Comparison of ENCODE assay signal across 8 cellular contexts in genomic region chr7:146116452-146117219, GRCh38. TPM values are rescaled to one million over a fixed set of nuclear protein-coding genes. Genes with fewer than 3 reads are reported as not detected.
DNase-seq lines count a peak whose midpoint lies in the region; ATAC-seq and TF ChIP-seq lines count a peak whose summit lies in the region.

Gene CNTNAP2 (plus strand): TSS chr7:146116801. CDS start chr7:146116877, 76 bp downstream.

- TF ChIP-seq CTCF in 22Rv1 (IDR thresholded peaks at IDR 0.05): peak; percentile 41
- TF ChIP-seq CTCF in colonic mucosa (IDR thresholded peaks at IDR 0.05): no peak
- no peak for TF ChIP-seq CTCF in left lung (IDR thresholded peaks at IDR 0.05)
- no peak for TF ChIP-seq CTCF in thyroid gland (IDR thresholded peaks at IDR 0.05)
- TF ChIP-seq CTCF in OCI-LY7 (conservative IDR thresholded peaks at IDR 0.05; ENCODE audit: low read length): no peak

- WGBS in thyroid gland, 2 donors: 1 to 3% methylated on average over 43 to 44 of the region's 45 CpGs

- H3K4me1 ChIP-seq in colonic mucosa: no peaks in the 10 kb centered on the region
- peaks cover 7 to 11% of the 10 kb centered on the region in 2 donors for H3K4me1 ChIP-seq in left lung
- H3K4me1 ChIP-seq in thyroid gland: peaks cover 8 to 9% of the 10 kb centered on the region in 2 donors
- no peaks in the 10 kb centered on the region for H3K4me1 ChIP-seq in OCI-LY7 (ENCODE audit: insufficient read depth, low read length, poor library complexity, severe bottlenecking)

- no peaks in the 10 kb centered on the region for H3K9me2 ChIP-seq in OCI-LY7 (ENCODE audit: insufficient read depth, low read length)

- peak within 1 kb of the TSS; percentile 74 for H3K4me3 ChIP-seq in H7 (ENCODE audit: insufficient read depth, low read depth, low read length)
- H3K4me3 ChIP-seq in colonic mucosa: peak within 1 kb of the TSS; percentile 7
- H3K4me3 ChIP-seq in left lung: peak within 1 kb of the TSS; percentile 23 to 27
- H3K4me3 ChIP-seq in thyroid gland (replicated peaks in 1 of 3): peak within 1 kb of the TSS in 1 of 3 donors; percentile 17
- H3K4me3 ChIP-seq in OCI-LY7 (ENCODE audit: low read depth, low read length, poor library complexity, severe bottlenecking): no peak within 1 kb of the TSS

- H3K27me3 ChIP-seq in H7 (ENCODE audit: control insufficient read depth, insufficient read depth, low read length): peaks cover 14% of the 10 kb centered on the region
- peaks cover 3% of the 10 kb centered on the region for H3K27me3 ChIP-seq in colonic mucosa
- peaks cover 11 to 61% of the 10 kb centered on the region in 2 donors for H3K27me3 ChIP-seq in left lung
- no peaks in the 10 kb centered on the region for H3K27me3 ChIP-seq in thyroid gland

- no peak for TF ChIP-seq POLR2A in thyroid gland (IDR thresholded peaks at IDR 0.05)

- CTCF ChIA-PET in OCI-LY7 (lab: Charles Lee; ENCODE audit: unreplicated experiment): no interaction called here

- no peak within 1 kb of the TSS for H3K9ac ChIP-seq in colonic mucosa (ENCODE audit: low read depth in 2 of 2, low read length in 2 of 2)

- intact Hi-C loops in colonic mucosa (cut with DNase I) (no loop called here), left lung (cut with DNase I) (no loop called here), thyroid gland (cut with DNase I) (no loop called here), OCI-LY7 (cut with micrococcal nuclease; ENCODE audit: unreplicated experiment) (no loop called here)

- no peaks in the 10 kb centered on the region for H4K20me1 ChIP-seq in OCI-LY7 (ENCODE audit: insufficient read depth, low read length)

- DNase-seq in H7: peak; percentile 67
- peak; percentile 88 for DNase-seq in NCI-H82 (lab: John Stamatoyannopoulos, UW)
- DNase-seq in colonic mucosa: no peak
- DNase-seq in left lung: peak in 1 of 2 donors; percentile 50
- peak; percentile 1 to 3 for DNase-seq in thyroid gland
- no peak for DNase-seq in OCI-LY7 (ENCODE audit: low spot score)

- BruUV-seq in OCI-LY7 (replicated peaks; lab: Mats Ljungman, UMichigan): no TSS peak

- POLR2A ChIA-PET in OCI-LY7 (lab: Charles Lee): no interaction called here

- ATAC-seq in left lung (peak; percentile 38), HG03565 (IDR thresholded peaks at IDR 0.05; ENCODE audit: unreplicated experiment) (no peak)

- no peak within 1 kb of the TSS for H3K4me2 ChIP-seq in OCI-LY7 (ENCODE audit: low read length)

- no peaks in the 10 kb centered on the region for H3K79me2 ChIP-seq in OCI-LY7 (ENCODE audit: insufficient read depth, low read depth, low read length)

- H3K36me3 ChIP-seq in H7 (replicated peaks; ENCODE audit: control insufficient read depth, insufficient read depth, low read length) (no peaks in the 10 kb centered on the region), colonic mucosa (no peaks in the 10 kb centered on the region), left lung (no peaks in the 10 kb centered on the region), thyroid gland (no peaks in the 10 kb centered on the region), OCI-LY7 (ENCODE audit: insufficient read depth, low read length) (no peaks in the 10 kb centered on the region)

- H3K9me3 ChIP-seq in colonic mucosa (no peaks in the 10 kb centered on the region), left lung (no peaks in the 10 kb centered on the region), thyroid gland (no peaks in the 10 kb centered on the region), OCI-LY7 (ENCODE audit: low read length) (no peaks in the 10 kb centered on the region)

- no peak within 1 kb of the TSS for H2AFZ ChIP-seq in OCI-LY7 (ENCODE audit: low read length)

- peak within 1 kb of the TSS; percentile 73 for H3K27ac ChIP-seq in 22Rv1
- H3K27ac ChIP-seq in colonic mucosa: no peak within 1 kb of the TSS
- no peak within 1 kb of the TSS for H3K27ac ChIP-seq in left lung
- H3K27ac ChIP-seq in thyroid gland: no peak within 1 kb of the TSS
- H3K27ac ChIP-seq in OCI-LY7 (ENCODE audit: low read depth, low read length, poor library complexity, severe bottlenecking): no peak within 1 kb of the TSS

RNA-seq across cellular contexts. Expression of gene CNTNAP2, which starts in this region (rescaled TPM):
- total RNA-seq in H7 (2014; rRNA removed; shearing (Covaris generic)): 102 and 109 TPM in 2 replicates
- total RNA-seq in colonic mucosa: 1 to 10 TPM; 4.4 to 8.5 TPM
- total RNA-seq in left lung: 1 to 10 TPM in 1 of 2 donors, under 1 TPM in 1; 0.94 to 2.3 TPM
- total RNA-seq in thyroid gland: under 1 TPM in 3 of 4 donors, not detected in 1; 0.29 to 0.88 (median 0.33) TPM
- 0.28 and 0.36 TPM in 2 replicates for total RNA-seq in OCI-LY7 (2014; rRNA removed; shearing (Covaris generic))
- 0.41 TPM in 1 of 2 replicates, not detected in the other for total RNA-seq in OCI-LY7 (2022)

Comparison
In these comparisons a context has a peak if more than half of its experiments do, and no peak if none do; other contexts are left out.
1. RNA of gene CNTNAP2 (total RNA-seq): 102 to 109 TPM in H7; 4.4 to 8.5 TPM in colonic mucosa, 0.94 to 2.3 TPM in left lung, 0.29 to 0.88 TPM in thyroid gland and 0.28 to 0.41 TPM in OCI-LY7; every median in the first group is over 10 times any median in the second.
2. Peak in DNase-seq in thyroid gland; RNA of the gene not detected or under 1 TPM.
3. DNase-seq: peak in H7 (single experiment) and NCI-H82 (single experiment); none in colonic mucosa (single experiment) and OCI-LY7 (single experiment).